ENCODE assay signal across 8 cellular contexts in genomic region chr5:140261403-140262171, GRCh38. TPM values are rescaled to one million over a fixed set of nuclear protein-coding genes. Genes with fewer than 3 reads are reported as not detected.
A peak's percentile ranks its signal among the peaks of the same experiment; 100 is the strongest.
DNase-seq lines count a peak whose midpoint lies in the region; ATAC-seq, FAIRE-seq and TF ChIP-seq lines count a peak whose summit lies in the region.

No MANE protein-coding gene starts in this region.

- dilution Hi-C loops in endothelial cell of umbilical vein (cut with MboI; ENCODE audit: extremely low pct_ligation_motif_present, low sequenced_read_pairs): no loop called here

- H3K9me2 ChIP-seq in HCT116 (ENCODE audit: insufficient read depth): no peaks in the 10 kb centered on the region

- RAD21 ChIA-PET in HCT116 (lab: Charles Lee; ENCODE audit: low non-redundant PET in 1 of 2, low total read pairs in 2 of 2, uncharacterized antibody in 2 of 2, unreplicated experiment in 2 of 2): interaction anchor here (0.5 to 1.0 kb wide), 3 partner anchors 17 to 84 kb away, joined by 3 to 5 read pairs (median 3); no protein-coding TSS in a partner anchor

- H3K27ac ChIP-seq in HCT116 (ENCODE audit: low read depth, low read length): peak overlapping the region; percentile 38; the same call in 1 of the 2 replicates
- peak overlapping the region; percentile 34 for H3K27ac ChIP-seq in SJCRH30
- peak overlapping the region; percentile 84 for H3K27ac ChIP-seq in endothelial cell of umbilical vein (ENCODE audit: insufficient read depth, low read depth, low read length)

- no peaks in the 10 kb centered on the region for H3K36me3 ChIP-seq in HCT116 (ENCODE audit: control insufficient read depth in 1 of 2, insufficient read depth in 2 of 2, low read length in 2 of 2)
- peaks cover 7% of the 10 kb centered on the region; the same call in 1 of the 2 replicates for H3K36me3 ChIP-seq in SJCRH30
- peaks cover 0 to 8% of the 10 kb centered on the region in 2 experiments for H3K36me3 ChIP-seq in endothelial cell of umbilical vein (ENCODE audit: control insufficient read depth in 2 of 2, extremely low read depth in 1 of 2, insufficient read depth in 2 of 2, low read length in 2 of 2)

- H3K9ac ChIP-seq in HCT116 (ENCODE audit: low read length): peak overlapping the region; percentile 20; the same call in 1 of the 2 replicates
- peak overlapping the region; percentile 63 for H3K9ac ChIP-seq in endothelial cell of umbilical vein (replicated peaks; ENCODE audit: extremely low read depth, insufficient read depth, low read length)

- H3K9me3 ChIP-seq in HCT116 (ENCODE audit: control insufficient read depth in 1 of 2, insufficient read depth in 1 of 2, low read depth in 1 of 2, low read length in 2 of 2) (no peaks in the 10 kb centered on the region), SJCRH30 (replicated peaks) (peaks cover 6% of the 10 kb centered on the region; the same call in 1 of the 2 replicates), endothelial cell of umbilical vein (replicated peaks; ENCODE audit: control insufficient read depth, insufficient read depth, low read length) (no peaks in the 10 kb centered on the region)

- DNase-seq in ACHN (peak; percentile 85), HCT116 (ENCODE audit: low read depth, low spot score) (peak; percentile 79), SJCRH30 (peak; percentile 71 to 82), endothelial cell of umbilical vein (ENCODE audit: low read depth, low spot score) (peak; percentile 97), midbrain (lab: John Stamatoyannopoulos, UW) (peak; percentile 51)

- ATAC-seq in HCT116: peak; percentile 96
- ATAC-seq in HG03108 (IDR thresholded peaks at IDR 0.05; ENCODE audit: unreplicated experiment): no peak
- ATAC-seq in GM18517 (IDR thresholded peaks at IDR 0.05; ENCODE audit: unreplicated experiment): no peak
- no peak for ATAC-seq in HG03342 (IDR thresholded peaks at IDR 0.05; ENCODE audit: unreplicated experiment)

- intact Hi-C loops in HCT116 (cut with micrococcal nuclease): no loop called here
- intact Hi-C loops in endothelial cell of umbilical vein (cut with micrococcal nuclease): loop anchor here (1.0 kb wide), 6 partner anchors 10 to 81 kb away; no protein-coding TSS in a partner anchor

- no peaks in the 10 kb centered on the region for H3K9me1 ChIP-seq in endothelial cell of umbilical vein (replicated peaks; ENCODE audit: control insufficient read depth, extremely low read depth, insufficient read depth, low read length)

- TF ChIP-seq POLR2A in HCT116 (IDR thresholded peaks at IDR 0.05; ENCODE audit: borderline replicate concordance, extremely low read depth, insufficient read depth, insufficient read length) (no peak), endothelial cell of umbilical vein (IDR thresholded peaks at IDR 0.05; ENCODE audit: low read depth, low read length) (peak; percentile 53)

- CTCF ChIA-PET in HCT116 (lab: Charles Lee) (interaction anchor here (1.0 to 3.2 kb wide), 7 partner anchors 16 to 111 kb away, joined by 3 to 22 read pairs (median 6); partner anchors contain the start of gene HBEGF), endothelial cell of umbilical vein (lab: Charles Lee) (interaction anchor here (0.7 to 6.1 kb wide), 25 partner anchors 10 to 474 kb away, joined by 3 to 64 read pairs (median 6); partner anchors contain the start of gene HBEGF)

- TSS peak; percentile 52 for BruUV-seq in HCT116 (replicated peaks; lab: Mats Ljungman, UMichigan)
- BruUV-seq in endothelial cell of umbilical vein (replicated peaks; lab: Mats Ljungman, UMichigan): TSS peak; percentile 77

- H4K20me1 ChIP-seq in HCT116 (ENCODE audit: insufficient read depth) (peaks cover 5% of the 10 kb centered on the region; the same call in 1 of the 2 replicates), endothelial cell of umbilical vein (replicated peaks; ENCODE audit: control insufficient read depth, extremely low read depth, insufficient read depth, low read length) (no peaks in the 10 kb centered on the region)

- H2AFZ ChIP-seq in HCT116 (ENCODE audit: low read depth, low read length, poor library complexity, severe bottlenecking) (no peak overlapping the region), endothelial cell of umbilical vein (ENCODE audit: low read depth, low read length) (no peak overlapping the region)

- H3K4me1 ChIP-seq in HCT116 (ENCODE audit: control insufficient read depth in 1 of 2, insufficient read depth in 2 of 2, low read length in 2 of 2) (peaks cover 27 to 48% of the 10 kb centered on the region in 2 experiments), SJCRH30 (peaks cover 34% of the 10 kb centered on the region), endothelial cell of umbilical vein (ENCODE audit: control insufficient read depth, extremely low read depth, insufficient read depth, low read length) (peaks cover 30% of the 10 kb centered on the region)

- H3K4me2 ChIP-seq in HCT116 (ENCODE audit: low read length) (peak overlapping the region; percentile 63), endothelial cell of umbilical vein (ENCODE audit: insufficient read depth, low read length) (peak overlapping the region; percentile 80)

- TF ChIP-seq RAD21 in HCT116 (IDR thresholded peaks at IDR 0.05; ENCODE audit: low read depth): peak; percentile 32

- POLR2A ChIA-PET in HCT116 (lab: Charles Lee) (interaction anchor here (0.5 to 2.7 kb wide), 3 partner anchors 9 to 408 kb away, joined by 3 to 24 read pairs (median 3); partner anchors contain the start of gene HBEGF), endothelial cell of umbilical vein (lab: Charles Lee) (interaction anchor here (1.0 to 2.4 kb wide), 4 partner anchors 9 to 85 kb away, joined by 3 to 18 read pairs (median 6); partner anchors contain the start of gene HBEGF)

- no peaks in the 10 kb centered on the region for H3K27me3 ChIP-seq in HCT116 (ENCODE audit: insufficient read depth, low read length)
- H3K27me3 ChIP-seq in SJCRH30: no peaks in the 10 kb centered on the region
- no peaks in the 10 kb centered on the region for H3K27me3 ChIP-seq in endothelial cell of umbilical vein (ENCODE audit: control insufficient read depth in 2 of 2, insufficient read depth in 2 of 2, low read length in 2 of 2)

- FAIRE-seq in endothelial cell of umbilical vein (lab: Jason Lieb, UNC): peak; percentile 93

- in situ Hi-C loops in ACHN (cut with HindIII; ENCODE audit: low pct_ligation_motif_present, low pct_unique_long_range_greater_than_20kb, low sequenced_read_pairs): no loop called here

- H3K4me3 ChIP-seq in HCT116 (replicated peaks in 1 of 2; ENCODE audit: low read depth in 1 of 2, low read length in 2 of 2): peak overlapping the region in 1 of 2 experiments; percentile 16; a peak in 2 of 4 replicates
- peak overlapping the region; percentile 28 for H3K4me3 ChIP-seq in SJCRH30
- peak overlapping the region in 1 of 3 experiments; percentile 23 for H3K4me3 ChIP-seq in endothelial cell of umbilical vein (replicated peaks in 1 of 3; ENCODE audit: insufficient read depth in 1 of 3, low read depth in 1 of 3, low read length in 3 of 3)

- H3K79me2 ChIP-seq in HCT116 (ENCODE audit: insufficient read depth, low read length) (peaks cover 71% of the 10 kb centered on the region), endothelial cell of umbilical vein (ENCODE audit: control insufficient read depth, insufficient read depth, low read length) (peaks cover 54% of the 10 kb centered on the region)

- TF ChIP-seq CTCF in HCT116 (IDR thresholded peaks at IDR 0.05 in 2 of 3, conservative IDR thresholded peaks at IDR 0.05 in 1 of 3; ENCODE audit: borderline replicate concordance in 1 of 3, insufficient read depth in 1 of 3, low read depth in 2 of 3, low read length in 2 of 3): 0 out of 6 replicates have a peak, but pooled peaks of 2 of the 3 experiments have one; percentile 3 to 10
- no peak for TF ChIP-seq CTCF in endothelial cell of umbilical vein (IDR thresholded peaks at IDR 0.05; ENCODE audit: extremely low read depth in 1 of 2, insufficient read depth in 1 of 2, low read depth in 1 of 2, low read length in 2 of 2)

TF ChIP-seq in HCT116, 20 proteins besides CTCF, POLR2A, EP300 and RAD21 (continues in another document):
- TF ChIP-seq FOSL1 (IDR thresholded peaks at IDR 0.05; ENCODE audit: low read depth): peak; percentile 79
- no peak for TF ChIP-seq TCF7L2 (IDR thresholded peaks at IDR 0.05; ENCODE audit: borderline replicate concordance, extremely low read depth, insufficient read depth, insufficient read length)
- TF ChIP-seq EZH2phosphoT487 (IDR thresholded peaks at IDR 0.05; ENCODE audit: borderline replicate concordance): no peak
- TF ChIP-seq JUND (IDR thresholded peaks at IDR 0.05): peak; percentile 68
- peak; percentile 47 for TF ChIP-seq POLR2AphosphoS5 (IDR thresholded peaks at IDR 0.05; ENCODE audit: low read depth, low read length)
- peak; percentile 33; the same call in 1 of the 2 replicates for TF ChIP-seq CBX3 (IDR thresholded peaks at IDR 0.05; ENCODE audit: low read depth)
- TF ChIP-seq SRF (IDR thresholded peaks at IDR 0.05; ENCODE audit: low read depth): peak; percentile 99

TF ChIP-seq in endothelial cell of umbilical vein, 7 proteins besides CTCF, POLR2A, EP300 and RAD21:
- TF ChIP-seq JUN (IDR thresholded peaks at IDR 0.05; ENCODE audit: borderline replicate concordance, insufficient read depth, insufficient read length, low read depth) (peak; percentile 88), MAX (IDR thresholded peaks at IDR 0.05; ENCODE audit: insufficient read depth, insufficient read length) (no peak), POLR2AphosphoS5 (IDR thresholded peaks at IDR 0.05; ENCODE audit: insufficient read depth, low read depth, low read length) (peak; percentile 87), GATA2 (IDR thresholded peaks at IDR 0.05; ENCODE audit: insufficient read depth, insufficient read length, low read depth, low read length) (peak; percentile 90), FOS (IDR thresholded peaks at IDR 0.05; ENCODE audit: borderline replicate concordance, insufficient read depth, low read length) (peak; percentile 95)

RNA-seq across cellular contexts. Expression of gene PFDN1, which starts 41.3 kb away (rescaled TPM):
- total RNA-seq in HCT116 (2021; ENCODE audit: unreplicated experiment): 48.9 TPM
- polyA plus RNA-seq in HCT116 (2012): 48.8 and 63.0 TPM in 2 replicates
- total RNA-seq in SJCRH30 (2014; rRNA removed; shearing (Covaris generic)): 93.9 and 96.1 TPM in 2 replicates
- total RNA-seq in endothelial cell of umbilical vein: 107 and 108 TPM in 2 replicates
- polyA plus RNA-seq in endothelial cell of umbilical vein: 156 and 158 TPM in 2 replicates
- 180 and 203 TPM in 2 replicates for polyA plus RNA-seq in endothelial cell of umbilical vein (2011; cell fraction: cytosol; rRNA removed)
- polyA plus RNA-seq in endothelial cell of umbilical vein (2011; cell fraction: nucleus; rRNA removed): 69.6 and 71.7 TPM in 2 replicates
- 141 and 266 TPM in 2 replicates for polyA plus RNA-seq in endothelial cell of umbilical vein (2012)
- 115 and 149 TPM in 2 replicates for polyA minus RNA-seq in endothelial cell of umbilical vein
- 25.7 TPM for polyA minus RNA-seq in endothelial cell of umbilical vein (2011; cell fraction: cytosol; rRNA and poly(A)+ RNA removed)
- polyA minus RNA-seq in endothelial cell of umbilical vein (2011; cell fraction: nucleus; rRNA and poly(A)+ RNA removed): 29.2 and 44.5 TPM in 2 replicates

Comparison
In these comparisons a context has a peak if more than half of its experiments do, and no peak if none do; other contexts are left out.
1. H3K27ac ChIP-seq: peak in every context shown above with its lines; median percentile 84 in endothelial cell of umbilical vein; 38 in HCT116; 34 in SJCRH30.
2. CTCF ChIP-seq: peak in HCT116 (2 of 3); none in endothelial cell of umbilical vein (0 of 2).
3. Peak in every context shown above with its lines, with median percentiles within 50 percentile points of each other: DNase-seq.